ENCODE assay signal across 27 cellular contexts in genomic region chr4:60590116-60590515, GRCh38.
"Had no signal": no experiment of that assay in that cellular context is flagged by ENCODE, and none has a peak within 500 bp of the region (broad histone marks: within the 10 kb centered on the region; RNA-seq: fewer than 3 reads in every experiment).

No MANE protein-coding gene starts in this region.

- ATAC-seq: effector memory CD8-positive, alpha-beta T cell; esophagus mucosa; foreskin keratinocyte; gastrocnemius medialis; gastroesophageal sphincter; heart left ventricle; heart right ventricle had no signal

- H3K4me1 ChIP-seq: colonic mucosa, esophagus muscularis mucosa, esophagus squamous epithelium, gastrocnemius medialis, gastroesophageal sphincter, heart left ventricle, heart right ventricle had no signal

- H3K27ac ChIP-seq: colonic mucosa, coronary artery, dorsolateral prefrontal cortex, epithelial cell of prostate, esophagus muscularis mucosa, esophagus squamous epithelium, foreskin keratinocyte, gastrocnemius medialis, gastroesophageal sphincter, heart left ventricle, heart right ventricle had no signal

- FAIRE-seq: colon, endometrium, endothelial cell of umbilical vein, frontal cortex had no signal

- H3K9me3 ChIP-seq: colonic mucosa, esophagus muscularis mucosa, esophagus squamous epithelium, gastrocnemius medialis, gastroesophageal sphincter, heart right ventricle had no signal

- H3K27me3 ChIP-seq: colonic mucosa, dorsolateral prefrontal cortex, esophagus muscularis mucosa, esophagus squamous epithelium, foreskin keratinocyte, gastrocnemius medialis, gastroesophageal sphincter, heart left ventricle, heart right ventricle had no signal

- DNase-seq: colonic mucosa; cortex of kidney; dermis blood vessel endothelial cell; dorsolateral prefrontal cortex; effector CD4-positive, alpha-beta T cell; effector CD8-positive, alpha-beta T cell; effector memory CD4-positive, alpha-beta T cell; effector memory CD8-positive, alpha-beta T cell; erythroblast; esophagus squamous epithelium; foreskin fibroblast; foreskin keratinocyte; foreskin melanocyte; gastrocnemius medialis; glutamatergic neuron; head of caudate nucleus; heart left ventricle; heart right ventricle had no signal

- H3K4me3 ChIP-seq: colonic mucosa, coronary artery, dorsolateral prefrontal cortex, esophagus muscularis mucosa, esophagus squamous epithelium, gastrocnemius medialis, gastroesophageal sphincter, heart left ventricle, heart right ventricle had no signal

- H3K36me3 ChIP-seq: colonic mucosa, esophagus muscularis mucosa, esophagus squamous epithelium, gastrocnemius medialis, gastroesophageal sphincter, heart left ventricle, heart right ventricle had no signal
